In the genomic region with DNA sequence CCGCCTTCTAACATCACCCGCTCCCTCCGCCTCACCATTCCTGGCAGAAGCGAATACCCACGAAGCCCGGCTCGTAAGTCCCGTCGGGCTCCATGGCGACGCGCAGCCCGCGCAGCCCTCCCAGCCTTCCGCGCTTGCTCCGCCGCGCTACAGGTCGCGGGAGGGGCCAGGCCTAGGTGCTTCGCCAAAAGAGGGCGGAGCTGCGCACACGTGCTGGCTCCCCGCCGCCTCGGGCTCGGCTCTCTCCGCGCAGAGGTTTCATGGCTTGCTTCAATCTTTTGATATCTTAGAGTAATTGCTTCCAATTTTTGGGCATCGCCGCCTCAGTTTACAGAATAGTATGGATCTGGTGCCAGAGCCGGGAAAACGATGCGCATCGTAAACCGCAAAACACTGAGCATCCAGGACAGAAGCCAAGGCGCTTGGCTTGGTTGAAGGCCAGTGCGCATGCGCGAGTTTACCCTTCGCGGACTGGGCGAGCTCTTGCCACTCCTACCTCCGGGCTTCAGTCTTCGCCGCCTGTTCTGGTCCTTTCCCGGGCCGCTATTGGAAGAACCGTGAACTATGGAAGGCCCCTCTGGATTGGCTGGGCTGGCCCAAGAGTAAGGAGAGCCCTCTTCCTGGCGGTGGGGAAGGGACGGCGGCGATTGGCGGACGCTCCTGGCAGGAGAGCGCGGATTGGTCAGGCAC, we compare ENCODE assay signal across 8 cellular contexts. TPM values are rescaled to one million over a fixed set of nuclear protein-coding genes. Genes with fewer than 3 reads are reported as not detected.
DNase-seq lines count a peak whose midpoint lies in the region; ATAC-seq and TF ChIP-seq lines count a peak whose summit lies in the region.

A gene (minus strand): TSS at position 113 of the 690 bp plus-strand sequence. CDS start 19 bp downstream, at position 94.

- peak; percentile 74 for ATAC-seq in GM21447 (IDR thresholded peaks at IDR 0.05; ENCODE audit: unreplicated experiment)

- H3K4me1 ChIP-seq in HUES64 (ENCODE audit: insufficient read depth, low read length): peaks cover 3% of the 10 kb centered on the region; the same call in 1 of the 2 replicates
- H3K4me1 ChIP-seq in OCI-LY1 (ENCODE audit: insufficient read depth, low read length, severe bottlenecking): peaks cover 24% of the 10 kb centered on the region
- peaks cover 8% of the 10 kb centered on the region for H3K4me1 ChIP-seq in mesodermal cell (ENCODE audit: control insufficient read depth, insufficient read depth, low read length, poor library complexity, severe bottlenecking)

- H3K4me1 Mint-ChIP-seq in Calu3 (ENCODE audit: low read depth, unreplicated experiment): peaks cover 38% of the 10 kb centered on the region

- H3K4me3 Mint-ChIP-seq in Calu3 (ENCODE audit: low read depth, unreplicated experiment): peak within 1 kb of the TSS; percentile 90

- H3F3A ChIP-seq in OCI-LY1 (ENCODE audit: insufficient read depth, low read length): no peaks in the 10 kb centered on the region

- CTCF ChIA-PET in Calu3 (lab: Charles Lee): interaction anchor here (0.5 to 1.1 kb wide), 10 partner anchors 13 to 437 kb away, joined by 3 to 9 read pairs (median 4); a partner anchor contains a TSS

- H3K27me3 ChIP-seq in HUES64 (ENCODE audit: insufficient read depth, low read length): no peaks in the 10 kb centered on the region
- no peaks in the 10 kb centered on the region for H3K27me3 ChIP-seq in OCI-LY1 (ENCODE audit: insufficient read depth, low read length)

- H3K27ac ChIP-seq in HUES64 (ENCODE audit: low read depth, low read length) (peak within 1 kb of the TSS; percentile 66; the same call in 1 of the 2 replicates), OCI-LY1 (ENCODE audit: low read depth, low read length, poor library complexity, severe bottlenecking) (peak within 1 kb of the TSS; percentile 72), mesodermal cell (ENCODE audit: low read depth, low read length, severe bottlenecking) (peak within 1 kb of the TSS; percentile 76)

- in situ Hi-C loops in endometrial microvascular endothelial cells (cut with HindIII; ENCODE audit: inconsistent ontology term, low pct_unique_long_range_greater_than_20kb, low sequenced_read_pairs): no loop called here

- H3K36me3 ChIP-seq in HUES64 (ENCODE audit: insufficient read depth, low read length) (peaks cover 45% of the 10 kb centered on the region), OCI-LY1 (ENCODE audit: insufficient read depth, low read length) (peaks cover 37% of the 10 kb centered on the region), mesodermal cell (ENCODE audit: control insufficient read depth, insufficient read depth, low read length) (peaks cover 61% of the 10 kb centered on the region)

- DNase-seq in Calu3: peak; percentile 99
- peak; percentile 96 for DNase-seq in activated CD8-positive, alpha-beta memory T cell treated with anti-CD3 and anti-CD28 coated beads, Interleukin-2, amount 50 U/mL, for 4 hours
- peak; percentile 95 to 99 for DNase-seq in stimulated activated CD8-positive, alpha-beta memory T cell treated with anti-CD3 and anti-CD28 coated beads, Interleukin-15, amount 100 ng/mL, for 4 hours (ENCODE audit: low read depth in 2 of 2)

- H3K9me2 ChIP-seq in OCI-LY1 (ENCODE audit: low read depth, low read length): no peaks in the 10 kb centered on the region

- peak within 1 kb of the TSS; percentile 99 for H3K27ac Mint-ChIP-seq in Calu3 (ENCODE audit: unreplicated experiment)

- peaks cover 12% of the 10 kb centered on the region for H3K27me3 Mint-ChIP-seq in Calu3 (ENCODE audit: unreplicated experiment)

- under 1% methylated on average over 59 of the region's 59 CpGs for WGBS in HUES64
- 0% methylated on average over 43 to 52 of the region's 59 CpGs for WGBS in mesodermal cell (ENCODE audit: insufficient coverage in 2 of 2), 2 experiments

- H3K9me3 ChIP-seq in HUES64 (ENCODE audit: insufficient read depth, low read depth, low read length): no peaks in the 10 kb centered on the region
- no peaks in the 10 kb centered on the region for H3K9me3 ChIP-seq in OCI-LY1 (ENCODE audit: low read length)
- no peaks in the 10 kb centered on the region for H3K9me3 ChIP-seq in mesodermal cell (ENCODE audit: control insufficient read depth, low read length)

- no peak for TF ChIP-seq CTCF in Calu3 (IDR thresholded peaks at IDR 0.05; ENCODE audit: unreplicated experiment)
- no peak for TF ChIP-seq CTCF in OCI-LY1 (IDR thresholded peaks at IDR 0.05; ENCODE audit: low read length)

- H3K9me3 Mint-ChIP-seq in Calu3 (ENCODE audit: low read depth, unreplicated experiment): no peaks in the 10 kb centered on the region

- H3K4me3 ChIP-seq in HUES64 (ENCODE audit: low read length) (peak within 1 kb of the TSS; percentile 76), OCI-LY1 (ENCODE audit: low read depth, low read length, poor library complexity, severe bottlenecking) (peak within 1 kb of the TSS; percentile 96), mesodermal cell (ENCODE audit: extremely low read depth, insufficient read depth, low read length, poor library complexity, severe bottlenecking) (peak within 1 kb of the TSS; percentile 81)

- H4K20me1 ChIP-seq in OCI-LY1 (ENCODE audit: insufficient read depth, low read length): no peaks in the 10 kb centered on the region

- H3K79me2 ChIP-seq in OCI-LY1 (ENCODE audit: insufficient read depth, low read length): no peaks in the 10 kb centered on the region

- H2AFZ ChIP-seq in OCI-LY1 (ENCODE audit: low read length): no peak within 1 kb of the TSS

- H3K4me2 ChIP-seq in OCI-LY1 (ENCODE audit: low read length): peak within 1 kb of the TSS; percentile 79

- H3K9ac ChIP-seq in HUES64 (ENCODE audit: low read depth, low read length) (peak within 1 kb of the TSS; percentile 54), OCI-LY1 (ENCODE audit: low read length) (peak within 1 kb of the TSS; percentile 97)

- intact Hi-C loops in Calu3 (cut with micrococcal nuclease; ENCODE audit: unreplicated experiment): loop anchor here (1.0 kb wide), 1 partner anchor 22 kb away; no protein-coding TSS in a partner anchor

- peaks cover 67% of the 10 kb centered on the region for H3K36me3 Mint-ChIP-seq in Calu3 (ENCODE audit: insufficient read depth, unreplicated experiment)

- no TSS peak for BruUV-seq in Calu3 (replicated peaks; lab: Mats Ljungman, UMichigan)

RNA-seq across cellular contexts. Expression of the gene that starts here (rescaled TPM):
- total RNA-seq in Calu3 (2022): 91.6 and 92.2 TPM in 2 replicates
- 125 TPM for polyA plus RNA-seq in HUES64 (2013, experiment 1 of 2)
- polyA plus RNA-seq in HUES64 (2013, experiment 2 of 2): 143 TPM
- 27.1 TPM for total RNA-seq in endometrial microvascular endothelial cells (ENCODE audit: inconsistent ontology term)
- 94.6 TPM for polyA plus RNA-seq in mesodermal cell (2013, experiment 1 of 2)
- 93.8 TPM for polyA plus RNA-seq in mesodermal cell (2013, experiment 2 of 2)

Comparison
In these comparisons a context has a peak if more than half of its experiments do, and no peak if none do; other contexts are left out.
1. Peak in every context shown above with its lines: DNase-seq, ATAC-seq, H3K4me3 ChIP-seq and H3K27ac ChIP-seq.